Comparison of ENCODE assay signal across 1 cellular context in the genomic region with DNA sequence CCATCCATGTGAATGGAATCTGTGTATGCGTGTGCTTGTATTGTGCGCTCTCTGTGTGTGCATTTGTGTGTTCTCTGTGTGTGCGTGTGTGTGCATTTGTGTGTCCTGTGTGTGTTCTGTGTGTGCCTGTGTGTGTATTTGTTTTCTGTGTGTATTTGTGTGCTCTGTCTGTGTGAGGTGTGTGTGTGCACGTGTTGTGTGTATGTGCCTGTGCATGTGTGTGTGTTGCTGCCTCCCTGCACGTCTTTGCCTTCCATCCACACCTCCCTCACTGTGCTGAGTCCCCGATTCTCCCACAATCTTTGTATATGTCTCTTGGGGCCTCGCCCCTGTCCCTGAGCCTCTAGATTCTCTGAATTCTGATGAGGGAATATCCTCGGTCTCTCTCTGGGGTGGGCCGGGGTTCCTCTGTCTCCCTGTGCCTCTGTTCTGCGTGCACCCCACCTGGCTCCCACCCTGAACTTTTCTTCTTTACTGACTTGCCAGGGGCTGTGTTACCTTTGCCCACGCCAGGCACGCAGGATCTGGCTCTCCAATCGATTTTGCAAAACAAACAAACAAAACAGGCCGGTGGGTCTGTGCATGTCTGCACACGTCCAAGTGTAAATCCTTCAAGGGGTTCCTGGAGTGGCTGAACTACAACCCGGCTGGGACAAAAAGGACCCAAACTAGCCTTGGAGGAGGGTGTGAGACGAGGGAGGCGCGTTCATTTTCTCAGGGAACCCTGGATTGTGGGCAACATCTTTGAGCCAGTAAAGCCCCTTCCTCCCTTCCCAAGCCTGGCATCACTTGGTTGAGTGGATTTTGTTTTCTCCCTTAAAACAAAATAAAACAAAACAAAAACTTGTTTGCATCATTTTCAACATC.
TF ChIP-seq lines count a peak whose summit lies in the region.

No MANE protein-coding gene starts in this region.

TF ChIP-seq in H1, 55 proteins besides CTCF, POLR2A, EP300 and RAD21:
- TF ChIP-seq TBP (IDR thresholded peaks at IDR 0.05; ENCODE audit: low read depth, low read length) (no peak), HDAC2 (IDR thresholded peaks at IDR 0.05; ENCODE audit: borderline replicate concordance in 1 of 2, low read depth in 2 of 2, low read length in 2 of 2) (no peak), POLR2AphosphoS5 (IDR thresholded peaks at IDR 0.05; ENCODE audit: low read depth, low read length) (no peak), BRCA1 (IDR thresholded peaks at IDR 0.05; ENCODE audit: low read depth, low read length) (no peak), FOSL1 (IDR thresholded peaks at IDR 0.05; ENCODE audit: insufficient read depth, low read depth, low read length) (no peak), MAFK (IDR thresholded peaks at IDR 0.05; ENCODE audit: low read depth, low read length) (no peak), CHD2 (IDR thresholded peaks at IDR 0.05; ENCODE audit: low read length) (no peak), ASH2L (IDR thresholded peaks at IDR 0.05; ENCODE audit: low read length) (no peak), RNF2 (IDR thresholded peaks at IDR 0.05; ENCODE audit: borderline replicate concordance, low read depth, low read length, missing control alignments, poor library complexity, severe bottlenecking) (peak; percentile 92), HDAC6 (IDR thresholded peaks at IDR 0.05; ENCODE audit: low read depth, low read length) (no peak), SRF (IDR thresholded peaks at IDR 0.05; ENCODE audit: low read depth, low read length) (no peak), GTF2F1 (IDR thresholded peaks at IDR 0.05; ENCODE audit: borderline replicate concordance, low read depth, low read length) (no peak), SP2 (IDR thresholded peaks at IDR 0.05; ENCODE audit: low read length) (no peak), SAP30 (IDR thresholded peaks at IDR 0.05; ENCODE audit: insufficient read depth, insufficient replicate concordance, low read length) (no peak), SP4 (IDR thresholded peaks at IDR 0.05; ENCODE audit: low read length) (no peak), SP1 (IDR thresholded peaks at IDR 0.05; ENCODE audit: low read depth, low read length) (no peak), KDM4A (IDR thresholded peaks at IDR 0.05; ENCODE audit: low read depth, low read length, severe bottlenecking) (no peak), SUZ12 (IDR thresholded peaks at IDR 0.05; ENCODE audit: low read length) (peak; percentile 7), CBX8 (IDR thresholded peaks at IDR 0.05; ENCODE audit: borderline replicate concordance, low read depth, low read length) (peak; percentile 62; the same call in 1 of the 2 replicates), JUND (IDR thresholded peaks at IDR 0.05; ENCODE audit: low read length) (no peak), EZH2 (IDR thresholded peaks at IDR 0.05; ENCODE audit: low read depth, low read length, severe bottlenecking) (peak; percentile 82), CEBPB (IDR thresholded peaks at IDR 0.05; ENCODE audit: low read depth, low read length) (no peak)
- TF ChIP-seq, protein P1, sequence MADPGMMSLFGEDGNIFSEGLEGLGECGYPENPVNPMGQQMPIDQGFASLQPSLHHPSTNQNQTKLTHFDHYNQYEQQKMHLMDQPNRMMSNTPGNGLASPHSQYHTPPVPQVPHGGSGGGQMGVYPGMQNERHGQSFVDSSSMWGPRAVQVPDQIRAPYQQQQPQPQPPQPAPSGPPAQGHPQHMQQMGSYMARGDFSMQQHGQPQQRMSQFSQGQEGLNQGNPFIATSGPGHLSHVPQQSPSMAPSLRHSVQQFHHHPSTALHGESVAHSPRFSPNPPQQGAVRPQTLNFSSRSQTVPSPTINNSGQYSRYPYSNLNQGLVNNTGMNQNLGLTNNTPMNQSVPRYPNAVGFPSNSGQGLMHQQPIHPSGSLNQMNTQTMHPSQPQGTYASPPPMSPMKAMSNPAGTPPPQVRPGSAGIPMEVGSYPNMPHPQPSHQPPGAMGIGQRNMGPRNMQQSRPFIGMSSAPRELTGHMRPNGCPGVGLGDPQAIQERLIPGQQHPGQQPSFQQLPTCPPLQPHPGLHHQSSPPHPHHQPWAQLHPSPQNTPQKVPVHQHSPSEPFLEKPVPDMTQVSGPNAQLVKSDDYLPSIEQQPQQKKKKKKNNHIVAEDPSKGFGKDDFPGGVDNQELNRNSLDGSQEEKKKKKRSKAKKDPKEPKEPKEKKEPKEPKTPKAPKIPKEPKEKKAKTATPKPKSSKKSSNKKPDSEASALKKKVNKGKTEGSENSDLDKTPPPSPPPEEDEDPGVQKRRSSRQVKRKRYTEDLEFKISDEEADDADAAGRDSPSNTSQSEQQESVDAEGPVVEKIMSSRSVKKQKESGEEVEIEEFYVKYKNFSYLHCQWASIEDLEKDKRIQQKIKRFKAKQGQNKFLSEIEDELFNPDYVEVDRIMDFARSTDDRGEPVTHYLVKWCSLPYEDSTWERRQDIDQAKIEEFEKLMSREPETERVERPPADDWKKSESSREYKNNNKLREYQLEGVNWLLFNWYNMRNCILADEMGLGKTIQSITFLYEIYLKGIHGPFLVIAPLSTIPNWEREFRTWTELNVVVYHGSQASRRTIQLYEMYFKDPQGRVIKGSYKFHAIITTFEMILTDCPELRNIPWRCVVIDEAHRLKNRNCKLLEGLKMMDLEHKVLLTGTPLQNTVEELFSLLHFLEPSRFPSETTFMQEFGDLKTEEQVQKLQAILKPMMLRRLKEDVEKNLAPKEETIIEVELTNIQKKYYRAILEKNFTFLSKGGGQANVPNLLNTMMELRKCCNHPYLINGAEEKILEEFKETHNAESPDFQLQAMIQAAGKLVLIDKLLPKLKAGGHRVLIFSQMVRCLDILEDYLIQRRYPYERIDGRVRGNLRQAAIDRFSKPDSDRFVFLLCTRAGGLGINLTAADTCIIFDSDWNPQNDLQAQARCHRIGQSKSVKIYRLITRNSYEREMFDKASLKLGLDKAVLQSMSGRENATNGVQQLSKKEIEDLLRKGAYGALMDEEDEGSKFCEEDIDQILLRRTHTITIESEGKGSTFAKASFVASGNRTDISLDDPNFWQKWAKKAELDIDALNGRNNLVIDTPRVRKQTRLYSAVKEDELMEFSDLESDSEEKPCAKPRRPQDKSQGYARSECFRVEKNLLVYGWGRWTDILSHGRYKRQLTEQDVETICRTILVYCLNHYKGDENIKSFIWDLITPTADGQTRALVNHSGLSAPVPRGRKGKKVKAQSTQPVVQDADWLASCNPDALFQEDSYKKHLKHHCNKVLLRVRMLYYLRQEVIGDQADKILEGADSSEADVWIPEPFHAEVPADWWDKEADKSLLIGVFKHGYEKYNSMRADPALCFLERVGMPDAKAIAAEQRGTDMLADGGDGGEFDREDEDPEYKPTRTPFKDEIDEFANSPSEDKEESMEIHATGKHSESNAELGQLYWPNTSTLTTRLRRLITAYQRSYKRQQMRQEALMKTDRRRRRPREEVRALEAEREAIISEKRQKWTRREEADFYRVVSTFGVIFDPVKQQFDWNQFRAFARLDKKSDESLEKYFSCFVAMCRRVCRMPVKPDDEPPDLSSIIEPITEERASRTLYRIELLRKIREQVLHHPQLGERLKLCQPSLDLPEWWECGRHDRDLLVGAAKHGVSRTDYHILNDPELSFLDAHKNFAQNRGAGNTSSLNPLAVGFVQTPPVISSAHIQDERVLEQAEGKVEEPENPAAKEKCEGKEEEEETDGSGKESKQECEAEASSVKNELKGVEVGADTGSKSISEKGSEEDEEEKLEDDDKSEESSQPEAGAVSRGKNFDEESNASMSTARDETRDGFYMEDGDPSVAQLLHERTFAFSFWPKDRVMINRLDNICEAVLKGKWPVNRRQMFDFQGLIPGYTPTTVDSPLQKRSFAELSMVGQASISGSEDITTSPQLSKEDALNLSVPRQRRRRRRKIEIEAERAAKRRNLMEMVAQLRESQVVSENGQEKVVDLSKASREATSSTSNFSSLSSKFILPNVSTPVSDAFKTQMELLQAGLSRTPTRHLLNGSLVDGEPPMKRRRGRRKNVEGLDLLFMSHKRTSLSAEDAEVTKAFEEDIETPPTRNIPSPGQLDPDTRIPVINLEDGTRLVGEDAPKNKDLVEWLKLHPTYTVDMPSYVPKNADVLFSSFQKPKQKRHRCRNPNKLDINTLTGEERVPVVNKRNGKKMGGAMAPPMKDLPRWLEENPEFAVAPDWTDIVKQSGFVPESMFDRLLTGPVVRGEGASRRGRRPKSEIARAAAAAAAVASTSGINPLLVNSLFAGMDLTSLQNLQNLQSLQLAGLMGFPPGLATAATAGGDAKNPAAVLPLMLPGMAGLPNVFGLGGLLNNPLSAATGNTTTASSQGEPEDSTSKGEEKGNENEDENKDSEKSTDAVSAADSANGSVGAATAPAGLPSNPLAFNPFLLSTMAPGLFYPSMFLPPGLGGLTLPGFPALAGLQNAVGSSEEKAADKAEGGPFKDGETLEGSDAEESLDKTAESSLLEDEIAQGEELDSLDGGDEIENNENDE (IDR thresholded peaks at IDR 0.05; ENCODE audit: insufficient replicate concordance, low read length) = no peak
- TF ChIP-seq, protein P2, sequence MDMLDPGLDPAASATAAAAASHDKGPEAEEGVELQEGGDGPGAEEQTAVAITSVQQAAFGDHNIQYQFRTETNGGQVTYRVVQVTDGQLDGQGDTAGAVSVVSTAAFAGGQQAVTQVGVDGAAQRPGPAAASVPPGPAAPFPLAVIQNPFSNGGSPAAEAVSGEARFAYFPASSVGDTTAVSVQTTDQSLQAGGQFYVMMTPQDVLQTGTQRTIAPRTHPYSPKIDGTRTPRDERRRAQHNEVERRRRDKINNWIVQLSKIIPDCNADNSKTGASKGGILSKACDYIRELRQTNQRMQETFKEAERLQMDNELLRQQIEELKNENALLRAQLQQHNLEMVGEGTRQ (IDR thresholded peaks at IDR 0.05; ENCODE audit: low read length) = no peak
- TF ChIP-seq, protein P3, sequence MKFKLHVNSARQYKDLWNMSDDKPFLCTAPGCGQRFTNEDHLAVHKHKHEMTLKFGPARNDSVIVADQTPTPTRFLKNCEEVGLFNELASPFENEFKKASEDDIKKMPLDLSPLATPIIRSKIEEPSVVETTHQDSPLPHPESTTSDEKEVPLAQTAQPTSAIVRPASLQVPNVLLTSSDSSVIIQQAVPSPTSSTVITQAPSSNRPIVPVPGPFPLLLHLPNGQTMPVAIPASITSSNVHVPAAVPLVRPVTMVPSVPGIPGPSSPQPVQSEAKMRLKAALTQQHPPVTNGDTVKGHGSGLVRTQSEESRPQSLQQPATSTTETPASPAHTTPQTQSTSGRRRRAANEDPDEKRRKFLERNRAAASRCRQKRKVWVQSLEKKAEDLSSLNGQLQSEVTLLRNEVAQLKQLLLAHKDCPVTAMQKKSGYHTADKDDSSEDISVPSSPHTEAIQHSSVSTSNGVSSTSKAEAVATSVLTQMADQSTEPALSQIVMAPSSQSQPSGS (IDR thresholded peaks at IDR 0.05; ENCODE audit: low read length) = no peak
